8 cellular contexts compared by ENCODE assay signal in genomic region chr16:90077240-90077756, GRCh38. TPM values are rescaled to one million over a fixed set of nuclear protein-coding genes. Genes with fewer than 3 reads are reported as not detected.
DNase-seq lines count a peak whose midpoint lies in the region; ATAC-seq and TF ChIP-seq lines count a peak whose summit lies in the region.

PRDM7 (minus strand) TSS chr16:90077331; CDS start chr16:90075910, 1,421 bp downstream.

- intact Hi-C loops in colonic mucosa (cut with DNase I): no loop called here
- intact Hi-C loops in left colon (cut with DNase I, micrococcal nuclease): no loop called here

- peak; percentile 94 for ATAC-seq in GM18909 (IDR thresholded peaks at IDR 0.05; ENCODE audit: poor library complexity, unreplicated experiment)
- peak; percentile 89 for ATAC-seq in HG03196 (IDR thresholded peaks at IDR 0.05; ENCODE audit: unreplicated experiment)
- peak; percentile 92 for ATAC-seq in left colon

- peak within 1 kb of the TSS; percentile 29 for H3K4me3 ChIP-seq in colonic mucosa

- H3K27me3 ChIP-seq in colonic mucosa: no peaks in the 10 kb centered on the region

- no peak for TF ChIP-seq CTCF in colonic mucosa (IDR thresholded peaks at IDR 0.05)

- in situ Hi-C loops in ACHN (cut with HindIII; ENCODE audit: low pct_ligation_motif_present, low pct_unique_long_range_greater_than_20kb, low sequenced_read_pairs): no loop called here

- H3K9me3 ChIP-seq in colonic mucosa: no peaks in the 10 kb centered on the region

- peak within 1 kb of the TSS; percentile 56 for H3K27ac ChIP-seq in colonic mucosa

- DNase-seq in ACHN: peak; percentile 99
- DNase-seq in NCI-H446 treated with DMSO at 0.1 percent for 48 hours (lab: John Stamatoyannopoulos, UW): peak; percentile 89
- peak; percentile 99 for DNase-seq in activated CD4-positive, alpha-beta T cell treated with anti-CD3 and anti-CD28 coated beads for 48 hours
- DNase-seq in colonic mucosa: peak; percentile 96
- DNase-seq in left colon: peak; percentile 95 to 97
- DNase-seq in stimulated activated CD4-positive, alpha-beta T cell treated with anti-CD3 and anti-CD28 coated beads, Interleukin-1b, Interleukin-23, amount 100 ng/mL, for 1 hour (ENCODE audit: low read depth in 2 of 2): peak; percentile 87 to 97

- no peaks in the 10 kb centered on the region for H3K36me3 ChIP-seq in colonic mucosa

- no peaks in the 10 kb centered on the region for H3K4me1 ChIP-seq in colonic mucosa

- peak within 1 kb of the TSS; percentile 33 to 78 for H3K9ac ChIP-seq in colonic mucosa (ENCODE audit: low read depth in 2 of 2, low read length in 2 of 2)

RNA-seq across cellular contexts. Expression of gene PRDM7, which starts in this region (rescaled TPM):
- total RNA-seq in colonic mucosa: not detected
- total RNA-seq in left colon: not detected

Comparison
In these comparisons a context has a peak if more than half of its experiments do, and no peak if none do; other contexts are left out.
1. Peak in every context shown above with its lines: DNase-seq, ATAC-seq, H3K4me3 ChIP-seq and H3K27ac ChIP-seq.
2. Peak in DNase-seq, H3K4me3 ChIP-seq, H3K27ac ChIP-seq and H3K9ac ChIP-seq in colonic mucosa; RNA of the gene not detected or under 1 TPM.
3. Peak in DNase-seq and ATAC-seq in left colon; RNA of the gene not detected or under 1 TPM.